8 cellular contexts compared by ENCODE assay signal in genomic region chr7:39733881-39734571, GRCh38.
A peak's percentile ranks its signal among the peaks of the same experiment; 100 is the strongest.
DNase-seq lines count a peak whose midpoint lies in the region; ATAC-seq and TF ChIP-seq lines count a peak whose summit lies in the region.

No MANE protein-coding gene starts in this region.

- H3K27me3 Mint-ChIP-seq in T-helper 2 cell treated with Interferon-gamma antibody and Interleukin-4, amounts not matched to agents 5 μg/mL and 100 μg/mL, for 36 hours (ENCODE audit: low read depth): no peaks in the 10 kb centered on the region
- H3K27me3 Mint-ChIP-seq in activated naive CD8-positive, alpha-beta T cell treated with anti-CD3 and anti-CD28 coated beads, Interleukin-2, amount 10 ng/mL, durations not matched to agents 7 days and 5 days: no peaks in the 10 kb centered on the region

- peaks cover 4% of the 10 kb centered on the region; the same call in 1 of the 2 replicates for H3K36me3 ChIP-seq in Karpas-422 (ENCODE audit: insufficient read depth, low read length)
- no peaks in the 10 kb centered on the region for H3K36me3 ChIP-seq in iPS-15b (ENCODE audit: control insufficient read depth, insufficient read depth, low read length)
- no peaks in the 10 kb centered on the region for H3K36me3 ChIP-seq in spleen

- peaks cover 27% of the 10 kb centered on the region for H3K4me1 Mint-ChIP-seq in T-helper 2 cell treated with Interferon-gamma antibody and Interleukin-4, amounts not matched to agents 5 μg/mL and 100 μg/mL, for 36 hours (ENCODE audit: low read depth)
- peaks cover 32% of the 10 kb centered on the region for H3K4me1 Mint-ChIP-seq in activated naive CD8-positive, alpha-beta T cell treated with anti-CD3 and anti-CD28 coated beads, Interleukin-2, amount 10 ng/mL, durations not matched to agents 7 days and 5 days

- no peak for TF ChIP-seq CTCF in spleen (IDR thresholded peaks at IDR 0.05 in 8 of 11, conservative IDR thresholded peaks at IDR 0.05 in 3 of 11)

- peaks cover 48% of the 10 kb centered on the region for H3K79me2 ChIP-seq in Karpas-422 (ENCODE audit: low read length)

- peak overlapping the region; percentile 25; the same call in 1 of the 2 replicates for H2AFZ ChIP-seq in Karpas-422 (ENCODE audit: low read length)

- H3K4me3 Mint-ChIP-seq in T-helper 2 cell treated with Interferon-gamma antibody and Interleukin-4, amounts not matched to agents 5 μg/mL and 100 μg/mL, for 36 hours: peak overlapping the region; percentile 89
- H3K4me3 Mint-ChIP-seq in activated naive CD8-positive, alpha-beta T cell treated with anti-CD3 and anti-CD28 coated beads, Interleukin-2, amount 10 ng/mL, durations not matched to agents 7 days and 5 days: peak overlapping the region; percentile 83

- peak overlapping the region; percentile 95 for H3K27ac Mint-ChIP-seq in T-helper 2 cell treated with Interferon-gamma antibody and Interleukin-4, amounts not matched to agents 5 μg/mL and 100 μg/mL, for 36 hours
- peak overlapping the region; percentile 96 for H3K27ac Mint-ChIP-seq in activated naive CD8-positive, alpha-beta T cell treated with anti-CD3 and anti-CD28 coated beads, Interleukin-2, amount 10 ng/mL, durations not matched to agents 7 days and 5 days

- H3K9me3 ChIP-seq in Karpas-422 (ENCODE audit: low read length) (no peaks in the 10 kb centered on the region), iPS-15b (ENCODE audit: control insufficient read depth, insufficient read depth, low read length) (no peaks in the 10 kb centered on the region), spleen (no peaks in the 10 kb centered on the region)

- WGBS in spleen, 5 donors: 25 to 42% (median 33%) methylated on average over 8 of the region's 8 CpGs

- POLR2A ChIA-PET in activated naive CD8-positive, alpha-beta T cell treated with anti-CD3 and anti-CD28 coated beads, Interleukin-2, amount 10 ng/mL, durations not matched to agents 7 days and 5 days (lab: Charles Lee): interaction anchor here (0.7 to 2.5 kb wide), 8 partner anchors 10 to 214 kb away, joined by 3 to 18 read pairs (median 6); partner anchors contain the start of gene RALA

- no peaks in the 10 kb centered on the region for H3K9me3 Mint-ChIP-seq in T-helper 2 cell treated with Interferon-gamma antibody and Interleukin-4, amounts not matched to agents 5 μg/mL and 100 μg/mL, for 36 hours
- no peaks in the 10 kb centered on the region for H3K9me3 Mint-ChIP-seq in activated naive CD8-positive, alpha-beta T cell treated with anti-CD3 and anti-CD28 coated beads, Interleukin-2, amount 10 ng/mL, durations not matched to agents 7 days and 5 days

- H4K20me1 ChIP-seq in Karpas-422 (ENCODE audit: insufficient read depth, low read depth, low read length): no peaks in the 10 kb centered on the region

- no peak for ATAC-seq in activated naive CD8-positive, alpha-beta T cell treated with anti-CD3 and anti-CD28 coated beads, Interleukin-2, amount 10 ng/mL, durations not matched to agents 7 days and 5 days (ENCODE audit: low read depth)
- ATAC-seq in GM21737 (IDR thresholded peaks at IDR 0.05; ENCODE audit: unreplicated experiment): no peak

- no peak for DNase-seq in T-helper 2 cell treated with Interferon-gamma antibody and Interleukin-4, amounts not matched to agents 5 μg/mL and 100 μg/mL, for 36 hours (ENCODE audit: low spot score)
- DNase-seq in T-helper 2 cell: no peak
- DNase-seq in Karpas-422: no peak
- no peak for DNase-seq in activated naive CD8-positive, alpha-beta T cell treated with anti-CD3 and anti-CD28 coated beads, Interleukin-2, amount 10 ng/mL, durations not matched to agents 7 days and 5 days
- DNase-seq in spleen: no peak
- DNase-seq in NCI-H1436 (lab: John Stamatoyannopoulos, UW): no peak

- H3K4me1 ChIP-seq in Karpas-422 (ENCODE audit: low read length) (peaks cover 45% of the 10 kb centered on the region), iPS-15b (ENCODE audit: control insufficient read depth, insufficient read depth, low read length) (peaks cover 10% of the 10 kb centered on the region), spleen (peaks cover 11 to 46% (median 38%) of the 10 kb centered on the region in 6 donors)

- H3K9me2 ChIP-seq in Karpas-422 (replicated peaks; ENCODE audit: insufficient read depth, low read length): no peaks in the 10 kb centered on the region

- H3K36me3 Mint-ChIP-seq in T-helper 2 cell treated with Interferon-gamma antibody and Interleukin-4, amounts not matched to agents 5 μg/mL and 100 μg/mL, for 36 hours (ENCODE audit: low read depth): peaks cover 3% of the 10 kb centered on the region
- peaks cover 9% of the 10 kb centered on the region for H3K36me3 Mint-ChIP-seq in activated naive CD8-positive, alpha-beta T cell treated with anti-CD3 and anti-CD28 coated beads, Interleukin-2, amount 10 ng/mL, durations not matched to agents 7 days and 5 days

- H3K4me3 ChIP-seq in Karpas-422 (ENCODE audit: low read length) (peak overlapping the region; percentile 86), iPS-15b (ENCODE audit: low read depth, low read length) (peak overlapping the region; percentile 54), spleen (peak overlapping the region; percentile 45 to 75 (median 56))

- peak overlapping the region; percentile 84 for H3K9ac ChIP-seq in Karpas-422 (ENCODE audit: low read length)
- peak overlapping the region; percentile 38 for H3K9ac ChIP-seq in iPS-15b (ENCODE audit: low read depth, low read length)

- no peaks in the 10 kb centered on the region for H3K27me3 ChIP-seq in Karpas-422 (ENCODE audit: low read length)
- H3K27me3 ChIP-seq in iPS-15b (ENCODE audit: control insufficient read depth, insufficient read depth, low read length): peaks cover 11% of the 10 kb centered on the region
- H3K27me3 ChIP-seq in spleen (replicated peaks in 1 of 7): no peaks in the 10 kb centered on the region

- intact Hi-C loops in spleen (cut with DNase I; ENCODE audit: low total_unique reads): no loop called here

- TF ChIP-seq POLR2A in spleen (IDR thresholded peaks at IDR 0.05): no peak

- H3K27ac ChIP-seq in Karpas-422 (ENCODE audit: low read length) (peak overlapping the region; percentile 77), spleen (peak overlapping the region; percentile 52 to 89 (median 80))

- H3K4me2 ChIP-seq in Karpas-422 (ENCODE audit: low read depth, low read length, poor library complexity, severe bottlenecking): peak overlapping the region; percentile 91
